Comparison of ENCODE assay signal across 1 cellular context in the genomic region with DNA sequence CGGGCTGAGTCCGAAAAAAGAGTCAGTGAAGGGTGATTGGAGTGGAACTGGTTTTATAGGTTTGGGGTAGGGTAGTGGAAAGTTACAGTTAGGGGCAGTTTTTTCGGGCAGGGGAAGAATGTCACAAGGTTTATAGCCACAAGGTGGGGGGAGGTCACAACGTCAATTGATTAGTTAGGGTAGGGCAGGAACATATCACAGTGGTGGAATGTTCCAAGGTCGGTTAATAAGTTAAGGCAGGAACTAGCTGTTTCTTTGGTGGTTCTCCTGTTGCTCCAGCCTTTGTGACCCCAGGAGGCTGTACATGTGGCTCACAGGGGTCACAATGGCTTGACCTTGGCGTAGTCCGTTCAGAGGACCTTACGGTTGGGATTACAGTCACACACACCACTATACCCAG.
A peak's percentile ranks its signal among the peaks of the same experiment; 100 is the strongest.
TF ChIP-seq lines count a peak whose summit lies in the region.

No MANE protein-coding gene starts in this region.

TF ChIP-seq in HepG2, 621 proteins besides CTCF, POLR2A, EP300 and RAD21:
- TF ChIP-seq NR2F6 (IDR thresholded peaks at IDR 0.05) (0 out of 2 replicates have a peak, but pooled peaks have one; percentile 14), NR2F6 (CRISPR knock-in tag; IDR thresholded peaks at IDR 0.05) (no peak), NPAS2 (CRISPR knock-in tag; IDR thresholded peaks at IDR 0.05; ENCODE audit: borderline replicate concordance) (no peak), ZNF3 (CRISPR knock-in tag; IDR thresholded peaks at IDR 0.05) (0 out of 2 replicates have a peak, but pooled peaks have one; percentile 63), ZFYVE20 (CRISPR knock-in tag; IDR thresholded peaks at IDR 0.05; ENCODE audit: borderline replicate concordance, low read depth) (no peak)
